Comparison of ENCODE assay signal across 28 cellular contexts in genomic region chr1:28358701-28359100, GRCh38.
"Had no signal": no experiment of that assay in that cellular context is flagged by ENCODE, and none has a peak within 500 bp of the region (broad histone marks: within the 10 kb centered on the region; RNA-seq: fewer than 3 reads in every experiment).

No MANE protein-coding gene starts in this region.

- H3K36me3 ChIP-seq: adrenal gland, breast epithelium, colonic mucosa, Peyer's patch, SJSA1 had no signal

- H3K27me3 ChIP-seq: adrenal gland, breast epithelium, colonic mucosa, Peyer's patch, SJSA1 had no signal

- H3K9me3 Mint-ChIP-seq: activated naive CD8-positive, alpha-beta T cell treated with anti-CD3 and anti-CD28 coated beads, Interleukin-2, amount 10 ng/mL, durations not matched to agents 7 days and 5 days; T-helper 1 cell treated with Interleukin-12 subunit alpha and Interleukin-12 subunit beta and Interleukin-4 antibody, amounts not matched to agents 30 μg/mL and 1 μg/mL, for 36 hours had no signal

- H3K27ac Mint-ChIP-seq: activated CD8-positive, alpha-beta T cell treated with anti-CD3 and anti-CD28 coated beads, Interleukin-2, amount 10 ng/mL, durations not matched to agents 7 days and 5 days; activated naive CD8-positive, alpha-beta T cell treated with anti-CD3 and anti-CD28 coated beads, Interleukin-2, amount 10 ng/mL, durations not matched to agents 7 days and 5 days; T-helper 1 cell treated with Interleukin-12 subunit alpha and Interleukin-12 subunit beta and Interleukin-4 antibody, amounts not matched to agents 30 μg/mL and 1 μg/mL, for 36 hours had no signal

- H3K27ac ChIP-seq: adrenal gland, breast epithelium, colonic mucosa, Peyer's patch, SJSA1 had no signal

- H3K36me3 Mint-ChIP-seq: activated naive CD8-positive, alpha-beta T cell treated with anti-CD3 and anti-CD28 coated beads, Interleukin-2, amount 10 ng/mL, durations not matched to agents 7 days and 5 days had no signal

- H3K4me3 Mint-ChIP-seq: activated CD8-positive, alpha-beta T cell treated with anti-CD3 and anti-CD28 coated beads, Interleukin-2, amount 10 ng/mL, durations not matched to agents 7 days and 5 days; activated naive CD8-positive, alpha-beta T cell treated with anti-CD3 and anti-CD28 coated beads, Interleukin-2, amount 10 ng/mL, durations not matched to agents 7 days and 5 days; T-helper 1 cell treated with Interleukin-12 subunit alpha and Interleukin-12 subunit beta and Interleukin-4 antibody, amounts not matched to agents 30 μg/mL and 1 μg/mL, for 36 hours had no signal

- H3K4me3 ChIP-seq: adrenal gland, breast epithelium, colonic mucosa, Peyer's patch, SJSA1 had no signal

- ATAC-seq: activated CD4-positive, CD25-positive, alpha-beta regulatory T cell treated with anti-CD3 and anti-CD28 coated beads, Interleukin-2, amount 50 U/mL, for 24 hours had no signal

- H3K9me3 ChIP-seq: adrenal gland, breast epithelium, colonic mucosa, Peyer's patch, SJSA1 had no signal

- DNase-seq: activated CD4-positive, alpha-beta T cell treated with anti-CD3 and anti-CD28 coated beads for 4 hours; activated CD4-positive, alpha-beta T cell treated with anti-CD3 and anti-CD28 coated beads, Interleukin-2, amount 50 U/mL, for 4 hours; activated CD8-positive, alpha-beta memory T cell treated with anti-CD3 and anti-CD28 coated beads, Interleukin-2, amount 50 U/mL, for 48 hours; activated CD8-positive, alpha-beta T cell treated with anti-CD3 and anti-CD28 coated beads, Interleukin-2, amount 10 ng/mL, durations not matched to agents 7 days and 5 days; activated naive CD4-positive, alpha-beta T cell treated with anti-CD3 and anti-CD28 coated beads, Interleukin-2, amount 50 U/mL, for 16 hours; activated naive CD8-positive, alpha-beta T cell treated with anti-CD3 and anti-CD28 coated beads, Interleukin-2, amount 10 ng/mL, durations not matched to agents 7 days and 5 days; activated T-cell treated with anti-CD3 and anti-CD28 coated beads, Interleukin-2, amount 50 U/mL, for 1 hour; adrenal gland; anterior cingulate cortex; colonic mucosa; Karpas-422; MM.1S; NCI-H1105; NCI-H146; NCI-H187 treated with DMSO at 0.1 percent for 48 hours; NCI-H2081 treated with DMSO at 0.1 percent for 48 hours; NCI-H2171; NCI-H2227 treated with DMSO at 0.1 percent for 48 hours; NCI-H446 treated with DMSO at 0.1 percent for 48 hours; NCI-H524 treated with DMSO at 0.1 percent for 48 hours; NCI-H748 treated with DMSO at 0.1 percent for 48 hours; OCI-M1; Peyer's patch; SHP77 had no signal

- H3K4me1 ChIP-seq: adrenal gland, breast epithelium, colonic mucosa, Peyer's patch had no signal
